10 cellular contexts compared by ENCODE assay signal in genomic region chr5:140876541-140877261, GRCh38. TPM values are rescaled to one million over a fixed set of nuclear protein-coding genes. Genes with fewer than 3 reads are reported as not detected.
"Had no signal": no experiment of that assay in that cellular context is flagged by ENCODE, and none has a peak within 500 bp of the region (broad histone marks: within the 10 kb centered on the region; RNA-seq: fewer than 3 reads in every experiment).

No MANE protein-coding gene starts in this region.

RNA-seq across cellular contexts. Expression of gene PCDHA12, which starts 1.6 kb away (rescaled TPM):
- total RNA-seq: activated CD4-positive, alpha-beta T cell treated with anti-CD3 and anti-CD28 coated beads, Interleukin-2, amount 10 ng/mL, durations not matched to agents 24 days and 14 days; activated CD8-positive, alpha-beta T cell treated with anti-CD3 and anti-CD28 coated beads, Interleukin-2, amount 10 ng/mL, durations not matched to agents 7 days and 5 days; activated naive CD8-positive, alpha-beta T cell treated with anti-CD3 and anti-CD28 coated beads, Interleukin-2, amount 10 ng/mL, durations not matched to agents 7 days and 5 days; activated T-helper 2 cell treated with anti-CD3 and anti-CD28 coated beads, Interferon-gamma antibody, Interleukin-2, Interleukin-4, amounts not matched to agents 10 μg/mL and 5 μg/mL and 100 μg/mL, durations not matched to agents 14 hours and 24 hours and 36 hours; ascending aorta; LHCN-M2; PC-9; SJCRH30; T-helper 1 cell treated with Interleukin-12 subunit alpha and Interleukin-12 subunit beta and Interleukin-4 antibody, amounts not matched to agents 30 ng/mL and 1 ng/mL, for 36 hours; T-helper 2 cell treated with Interferon-gamma antibody and Interleukin-4, amounts not matched to agents 100 ng/mL and 5 ng/mL, for 36 hours had no signal

RNA-seq across cellular contexts. Expression of gene PCDHA13, which starts 5.2 kb away (rescaled TPM):
- total RNA-seq: activated CD4-positive, alpha-beta T cell treated with anti-CD3 and anti-CD28 coated beads, Interleukin-2, amount 10 ng/mL, durations not matched to agents 24 days and 14 days; activated CD8-positive, alpha-beta T cell treated with anti-CD3 and anti-CD28 coated beads, Interleukin-2, amount 10 ng/mL, durations not matched to agents 7 days and 5 days; activated naive CD8-positive, alpha-beta T cell treated with anti-CD3 and anti-CD28 coated beads, Interleukin-2, amount 10 ng/mL, durations not matched to agents 7 days and 5 days; activated T-helper 2 cell treated with anti-CD3 and anti-CD28 coated beads, Interferon-gamma antibody, Interleukin-2, Interleukin-4, amounts not matched to agents 10 μg/mL and 5 μg/mL and 100 μg/mL, durations not matched to agents 14 hours and 24 hours and 36 hours; LHCN-M2; PC-9; SJCRH30; T-helper 1 cell treated with Interleukin-12 subunit alpha and Interleukin-12 subunit beta and Interleukin-4 antibody, amounts not matched to agents 30 ng/mL and 1 ng/mL, for 36 hours; T-helper 2 cell treated with Interferon-gamma antibody and Interleukin-4, amounts not matched to agents 100 ng/mL and 5 ng/mL, for 36 hours had no signal

RNA-seq across cellular contexts. Expression of gene PCDHA11, which starts 7.9 kb away (rescaled TPM):
- total RNA-seq: activated CD4-positive, alpha-beta T cell treated with anti-CD3 and anti-CD28 coated beads, Interleukin-2, amount 10 ng/mL, durations not matched to agents 24 days and 14 days; activated CD8-positive, alpha-beta T cell treated with anti-CD3 and anti-CD28 coated beads, Interleukin-2, amount 10 ng/mL, durations not matched to agents 7 days and 5 days; activated naive CD8-positive, alpha-beta T cell treated with anti-CD3 and anti-CD28 coated beads, Interleukin-2, amount 10 ng/mL, durations not matched to agents 7 days and 5 days; activated T-helper 2 cell treated with anti-CD3 and anti-CD28 coated beads, Interferon-gamma antibody, Interleukin-2, Interleukin-4, amounts not matched to agents 10 μg/mL and 5 μg/mL and 100 μg/mL, durations not matched to agents 14 hours and 24 hours and 36 hours; ascending aorta; PC-9; SJCRH30; T-helper 1 cell treated with Interleukin-12 subunit alpha and Interleukin-12 subunit beta and Interleukin-4 antibody, amounts not matched to agents 30 ng/mL and 1 ng/mL, for 36 hours; T-helper 2 cell treated with Interferon-gamma antibody and Interleukin-4, amounts not matched to agents 100 ng/mL and 5 ng/mL, for 36 hours had no signal

RNA-seq across cellular contexts. Expression of gene PCDHA10, which starts 21.0 kb away (rescaled TPM):
- total RNA-seq: activated CD4-positive, alpha-beta T cell treated with anti-CD3 and anti-CD28 coated beads, Interleukin-2, amount 10 ng/mL, durations not matched to agents 24 days and 14 days; activated CD8-positive, alpha-beta T cell treated with anti-CD3 and anti-CD28 coated beads, Interleukin-2, amount 10 ng/mL, durations not matched to agents 7 days and 5 days; activated naive CD8-positive, alpha-beta T cell treated with anti-CD3 and anti-CD28 coated beads, Interleukin-2, amount 10 ng/mL, durations not matched to agents 7 days and 5 days; activated T-helper 2 cell treated with anti-CD3 and anti-CD28 coated beads, Interferon-gamma antibody, Interleukin-2, Interleukin-4, amounts not matched to agents 10 μg/mL and 5 μg/mL and 100 μg/mL, durations not matched to agents 14 hours and 24 hours and 36 hours; LHCN-M2; PC-9; T-helper 1 cell treated with Interleukin-12 subunit alpha and Interleukin-12 subunit beta and Interleukin-4 antibody, amounts not matched to agents 30 ng/mL and 1 ng/mL, for 36 hours; T-helper 2 cell treated with Interferon-gamma antibody and Interleukin-4, amounts not matched to agents 100 ng/mL and 5 ng/mL, for 36 hours had no signal

RNA-seq across cellular contexts. Expression of gene PCDHA9, which starts 28.5 kb away (rescaled TPM):
- total RNA-seq: activated CD4-positive, alpha-beta T cell treated with anti-CD3 and anti-CD28 coated beads, Interleukin-2, amount 10 ng/mL, durations not matched to agents 24 days and 14 days; activated CD8-positive, alpha-beta T cell treated with anti-CD3 and anti-CD28 coated beads, Interleukin-2, amount 10 ng/mL, durations not matched to agents 7 days and 5 days; activated naive CD8-positive, alpha-beta T cell treated with anti-CD3 and anti-CD28 coated beads, Interleukin-2, amount 10 ng/mL, durations not matched to agents 7 days and 5 days; activated T-helper 2 cell treated with anti-CD3 and anti-CD28 coated beads, Interferon-gamma antibody, Interleukin-2, Interleukin-4, amounts not matched to agents 10 μg/mL and 5 μg/mL and 100 μg/mL, durations not matched to agents 14 hours and 24 hours and 36 hours; ascending aorta; PC-9; T-helper 1 cell treated with Interleukin-12 subunit alpha and Interleukin-12 subunit beta and Interleukin-4 antibody, amounts not matched to agents 30 ng/mL and 1 ng/mL, for 36 hours; T-helper 2 cell treated with Interferon-gamma antibody and Interleukin-4, amounts not matched to agents 100 ng/mL and 5 ng/mL, for 36 hours had no signal
